ENCODE assay signal across 16 cellular contexts in genomic region chr16:47316686-47317085, GRCh38.
A peak's percentile ranks its signal among the peaks of the same experiment; 100 is the strongest.
DNase-seq lines count a peak whose midpoint lies in the region; ATAC-seq and TF ChIP-seq lines count a peak whose summit lies in the region.
"Had no signal": no experiment of that assay in that cellular context is flagged by ENCODE, and none has a peak within 500 bp of the region (broad histone marks: within the 10 kb centered on the region; RNA-seq: fewer than 3 reads in every experiment).

No MANE protein-coding gene starts in this region.

- no peaks in the 10 kb centered on the region for H3K36me3 Mint-ChIP-seq in activated CD4-positive, alpha-beta memory T cell treated with anti-CD3 and anti-CD28 coated beads, Interleukin-2, amount 10 ng/mL, durations not matched to agents 7 days and 5 days (ENCODE audit: low read depth)

- no peak overlapping the region for H3K27ac Mint-ChIP-seq in activated CD4-positive, alpha-beta memory T cell treated with anti-CD3 and anti-CD28 coated beads, Interleukin-2, amount 10 ng/mL, durations not matched to agents 7 days and 5 days
- H3K27ac Mint-ChIP-seq: B cell; CD4-positive, alpha-beta T cell had no signal

- no peaks in the 10 kb centered on the region for H3K4me1 Mint-ChIP-seq in activated CD4-positive, alpha-beta memory T cell treated with anti-CD3 and anti-CD28 coated beads, Interleukin-2, amount 10 ng/mL, durations not matched to agents 7 days and 5 days

- CTCF ChIA-PET in activated CD4-positive, alpha-beta memory T cell treated with anti-CD3 and anti-CD28 coated beads, Interleukin-2, amount 10 ng/mL, durations not matched to agents 7 days and 5 days (lab: Charles Lee) = no interaction called here

- no peak for ATAC-seq in HG02852 (IDR thresholded peaks at IDR 0.05; ENCODE audit: unreplicated experiment)
- ATAC-seq: HCT116 had no signal

- DNase-seq in COLO829 (ENCODE audit: low spot score) = peak; percentile 1
- DNase-seq in NCI-H526 treated with DMSO at 0.1 percent for 48 hours (lab: John Stamatoyannopoulos, UW) = peak; percentile 65
- DNase-seq in globus pallidus (ENCODE audit: low spot score) = peak; percentile 53
- DNase-seq in putamen (ENCODE audit: low spot score) = peak; percentile 12
- no peak for DNase-seq in adrenal gland
- DNase-seq in activated CD4-positive, alpha-beta memory T cell treated with anti-CD3 and anti-CD28 coated beads, Interleukin-2, amount 10 ng/mL, durations not matched to agents 7 days and 5 days = no peak
- DNase-seq: 8988T; C1 segment of cervical spinal cord; CD4-positive, alpha-beta T cell; DMS79; GM23248 had no signal

- H3K27me3 ChIP-seq in adrenal gland = no peaks in the 10 kb centered on the region

- no peak overlapping the region for H3K27ac ChIP-seq in adrenal gland
- H3K27ac ChIP-seq: GM23248, HL-60 had no signal

- TF ChIP-seq CTCF in adrenal gland (IDR thresholded peaks at IDR 0.05) = no peak

- H3K36me3 ChIP-seq in adrenal gland (replicated peaks in 1 of 2) = no peaks in the 10 kb centered on the region

- H3K9me3 ChIP-seq in adrenal gland (replicated peaks in 1 of 3) = no peaks in the 10 kb centered on the region

- H3K27me3 Mint-ChIP-seq in activated CD4-positive, alpha-beta memory T cell treated with anti-CD3 and anti-CD28 coated beads, Interleukin-2, amount 10 ng/mL, durations not matched to agents 7 days and 5 days = no peaks in the 10 kb centered on the region
- H3K27me3 Mint-ChIP-seq: B cell; CD4-positive, alpha-beta T cell had no signal

- peaks cover 0 to 6% of the 10 kb centered on the region in 2 donors for H3K4me1 ChIP-seq in adrenal gland (replicated peaks in 1 of 2)

- H3K4me3 Mint-ChIP-seq in activated CD4-positive, alpha-beta memory T cell treated with anti-CD3 and anti-CD28 coated beads, Interleukin-2, amount 10 ng/mL, durations not matched to agents 7 days and 5 days = no peak overlapping the region
- H3K4me3 Mint-ChIP-seq: B cell; CD4-positive, alpha-beta T cell had no signal

- H3K4me3 ChIP-seq in adrenal gland = no peak overlapping the region
- H3K4me3 ChIP-seq: GM12878, GM23248 had no signal

- H3K9me3 Mint-ChIP-seq in activated CD4-positive, alpha-beta memory T cell treated with anti-CD3 and anti-CD28 coated beads, Interleukin-2, amount 10 ng/mL, durations not matched to agents 7 days and 5 days = no peaks in the 10 kb centered on the region
- H3K9me3 Mint-ChIP-seq: CD4-positive, alpha-beta T cell had no signal

- 75 to 87% (median 80%) methylated on average over 1 of the region's 1 CpG for WGBS in adrenal gland, 4 donors

- intact Hi-C loops in adrenal gland (cut with DNase I) = no loop called here

- no peak for TF ChIP-seq POLR2A in adrenal gland (IDR thresholded peaks at IDR 0.05)

- POLR2A ChIA-PET in activated CD4-positive, alpha-beta memory T cell treated with anti-CD3 and anti-CD28 coated beads, Interleukin-2, amount 10 ng/mL, durations not matched to agents 7 days and 5 days (lab: Charles Lee) = no interaction called here

Comparison
In these comparisons a context has a peak if more than half of its experiments do, and no peak if none do; other contexts are left out.
1. DNase-seq: peak in COLO829 (single experiment), NCI-H526 treated with DMSO at 0.1 percent for 48 hours (single experiment), globus pallidus (single experiment) and putamen (single experiment); none in adrenal gland (0 of 7) and activated CD4-positive, alpha-beta memory T cell treated with anti-CD3 and anti-CD28 coated beads, Interleukin-2, amount 10 ng/mL, durations not matched to agents 7 days and 5 days (single experiment).